Comparison of ENCODE assay signal across 1 cellular context in genomic region chr7:128829391-128830166, GRCh38.
TF ChIP-seq lines count a peak whose summit lies in the region.

No MANE protein-coding gene starts in this region.

TF ChIP-seq in K562, 482 proteins besides CTCF, POLR2A, EP300 and RAD21 (continued from another document and continues in another):
- TF ChIP-seq TRIM25 (IDR thresholded peaks at IDR 0.05; ENCODE audit: borderline replicate concordance) (no peak), XRCC5 (IDR thresholded peaks at IDR 0.05; ENCODE audit: low read depth, low read length) (no peak), DPF2 (IDR thresholded peaks at IDR 0.05) (peak; percentile 63; the same call in 1 of the 2 replicates), STAT5B (CRISPR knock-in tag; IDR thresholded peaks at IDR 0.05) (no peak), RBM39 (optimal IDR thresholded peaks at IDR 0.05; ENCODE audit: low read depth, low read length) (peak; percentile 40), PBX2 (CRISPR knock-in tag; IDR thresholded peaks at IDR 0.05; ENCODE audit: low read depth) (no peak), PBX2 (tag; conservative IDR thresholded peaks at IDR 0.05; ENCODE audit: low read depth) (peak; percentile 63; the same call in 1 of the 2 replicates), GABPB2 (CRISPR knock-in tag; conservative IDR thresholded peaks at IDR 0.05) (no peak), MTA2 (IDR thresholded peaks at IDR 0.05; ENCODE audit: low read depth) (0 out of 2 replicates have a peak, but pooled peaks have one; percentile 20), POLR2B (IDR thresholded peaks at IDR 0.05; ENCODE audit: low read depth, partially characterized antibody) (no peak), TEAD1 (CRISPR knock-in tag; IDR thresholded peaks at IDR 0.05) (0 out of 4 replicates have a peak, but pooled peaks of 1 of the 2 experiments have one; percentile 54), JUND (IDR thresholded peaks at IDR 0.05; ENCODE audit: borderline replicate concordance, low read depth, low read length) (peak; percentile 88), JUND (tag; IDR thresholded peaks at IDR 0.05; ENCODE audit: borderline replicate concordance, low read depth, low read length) (peak; percentile 72; the same call in 1 of the 3 replicates), RUNX1 (IDR thresholded peaks at IDR 0.05; ENCODE audit: low read depth) (0 out of 2 replicates have a peak, but pooled peaks have one; percentile 38), NFE2 (IDR thresholded peaks at IDR 0.05; ENCODE audit: low read depth) (no peak), ZNF830 (CRISPR knock-in tag; IDR thresholded peaks at IDR 0.05) (0 out of 2 replicates have a peak, but pooled peaks have one; percentile 48), ZNF224 (CRISPR knock-in tag; IDR thresholded peaks at IDR 0.05) (0 out of 2 replicates have a peak, but pooled peaks have one; percentile 13), ERF (CRISPR knock-in tag; IDR thresholded peaks at IDR 0.05) (no peak; the same call in 1 of the 2 replicates), ZFPM2 (CRISPR knock-in tag; IDR thresholded peaks at IDR 0.05) (no peak), PCBP1 (IDR thresholded peaks at IDR 0.05; ENCODE audit: low read depth, low read length, poor library complexity, severe bottlenecking) (peak; percentile 1), ARHGAP35 (IDR thresholded peaks at IDR 0.05; ENCODE audit: partially characterized antibody) (peak; percentile 67), FOXA3 (CRISPR knock-in tag; conservative IDR thresholded peaks at IDR 0.05 in 1 of 2, IDR thresholded peaks at IDR 0.05 in 1 of 2) (no peak), ZBTB7A (IDR thresholded peaks at IDR 0.05; ENCODE audit: borderline replicate concordance, control insufficient read depth, low read depth, low read length) (peak; percentile 60; the same call in 1 of the 2 replicates), ETV1 (tag; conservative IDR thresholded peaks at IDR 0.05; ENCODE audit: low read depth) (0 out of 2 replicates have a peak, but pooled peaks have one; percentile 36), TCF7 (IDR thresholded peaks at IDR 0.05; ENCODE audit: borderline replicate concordance) (peak; percentile 4; the same call in 1 of the 2 replicates), SFPQ (IDR thresholded peaks at IDR 0.05; ENCODE audit: low read depth, low read length) (no peak), MEF2A (IDR thresholded peaks at IDR 0.05; ENCODE audit: control insufficient read depth, low read depth, low read length) (no peak), ATF3 (IDR thresholded peaks at IDR 0.05) (peak; percentile 87), ATF3 (CRISPR knock-in tag; conservative IDR thresholded peaks at IDR 0.05) (no peak), NCOA6 (IDR thresholded peaks at IDR 0.05) (no peak), ZNF41 (CRISPR knock-in tag; conservative IDR thresholded peaks at IDR 0.05) (no peak), ZNF143 (CRISPR knock-in tag; IDR thresholded peaks at IDR 0.05) (0 out of 2 replicates have a peak, but pooled peaks have one; percentile 29), TGIF2 (CRISPR knock-in tag; IDR thresholded peaks at IDR 0.05) (no peak), ELF1 (tag; IDR thresholded peaks at IDR 0.05) (no peak), U2AF1 (optimal IDR thresholded peaks at IDR 0.05; ENCODE audit: low read depth, low read length) (no peak), TCF7L2 (IDR thresholded peaks at IDR 0.05; ENCODE audit: low read depth, low read length) (no peak), CREB3L1 (IDR thresholded peaks at IDR 0.05; ENCODE audit: borderline replicate concordance, low read depth) (0 out of 2 replicates have a peak, but pooled peaks have one; percentile 26), CTCFL (IDR thresholded peaks at IDR 0.05; ENCODE audit: borderline replicate concordance, insufficient read depth, low read depth, low read length, poor library complexity, severe bottlenecking) (no peak), HSF4 (CRISPR knock-in tag; IDR thresholded peaks at IDR 0.05; ENCODE audit: borderline replicate concordance) (no peak; the same call in 1 of the 2 replicates), PRMT5 (CRISPR knock-in tag; IDR thresholded peaks at IDR 0.05) (no peak), DACH1 (IDR thresholded peaks at IDR 0.05; ENCODE audit: partially characterized antibody) (no peak), RHOXF2B (CRISPR knock-in tag; conservative IDR thresholded peaks at IDR 0.05) (no peak), KHSRP (IDR thresholded peaks at IDR 0.05) (no peak), TEAD4 (IDR thresholded peaks at IDR 0.05; ENCODE audit: low read length) (peak; percentile 16; the same call in 1 of the 2 replicates), TEAD4 (CRISPR knock-in tag; IDR thresholded peaks at IDR 0.05; ENCODE audit: borderline replicate concordance) (0 out of 2 replicates have a peak, but pooled peaks have one; percentile 36), YY1 (IDR thresholded peaks at IDR 0.05; ENCODE audit: borderline replicate concordance in 1 of 3, control insufficient read depth in 1 of 3, extremely low read depth in 1 of 3, insufficient read depth in 3 of 3, insufficient read length in 1 of 3, insufficient replicate concordance in 2 of 3, low read depth in 1 of 3, low read length in 2 of 3) (peak in 1 of 3 experiments; percentile 40), USF1 (CRISPR knock-in tag; IDR thresholded peaks at IDR 0.05) (0 out of 2 replicates have a peak, but pooled peaks have one; percentile 12), ZNF436 (CRISPR knock-in tag; IDR thresholded peaks at IDR 0.05) (no peak), ARID1B (IDR thresholded peaks at IDR 0.05) (peak; percentile 65), ZNF592 (IDR thresholded peaks at IDR 0.05) (0 out of 2 replicates have a peak, but pooled peaks have one; percentile 24), NR2C1 (IDR thresholded peaks at IDR 0.05) (no peak), NR2C1 (tag; IDR thresholded peaks at IDR 0.05) (no peak), MEIS2 (IDR thresholded peaks at IDR 0.05; ENCODE audit: partially characterized antibody) (peak; percentile 79), FOXP1 (CRISPR knock-in tag; IDR thresholded peaks at IDR 0.05) (no peak), CTBP1 (IDR thresholded peaks at IDR 0.05; ENCODE audit: borderline replicate concordance) (peak; percentile 38; the same call in 1 of the 2 replicates)
